1 cellular context compared by ENCODE assay signal in the genomic region with DNA sequence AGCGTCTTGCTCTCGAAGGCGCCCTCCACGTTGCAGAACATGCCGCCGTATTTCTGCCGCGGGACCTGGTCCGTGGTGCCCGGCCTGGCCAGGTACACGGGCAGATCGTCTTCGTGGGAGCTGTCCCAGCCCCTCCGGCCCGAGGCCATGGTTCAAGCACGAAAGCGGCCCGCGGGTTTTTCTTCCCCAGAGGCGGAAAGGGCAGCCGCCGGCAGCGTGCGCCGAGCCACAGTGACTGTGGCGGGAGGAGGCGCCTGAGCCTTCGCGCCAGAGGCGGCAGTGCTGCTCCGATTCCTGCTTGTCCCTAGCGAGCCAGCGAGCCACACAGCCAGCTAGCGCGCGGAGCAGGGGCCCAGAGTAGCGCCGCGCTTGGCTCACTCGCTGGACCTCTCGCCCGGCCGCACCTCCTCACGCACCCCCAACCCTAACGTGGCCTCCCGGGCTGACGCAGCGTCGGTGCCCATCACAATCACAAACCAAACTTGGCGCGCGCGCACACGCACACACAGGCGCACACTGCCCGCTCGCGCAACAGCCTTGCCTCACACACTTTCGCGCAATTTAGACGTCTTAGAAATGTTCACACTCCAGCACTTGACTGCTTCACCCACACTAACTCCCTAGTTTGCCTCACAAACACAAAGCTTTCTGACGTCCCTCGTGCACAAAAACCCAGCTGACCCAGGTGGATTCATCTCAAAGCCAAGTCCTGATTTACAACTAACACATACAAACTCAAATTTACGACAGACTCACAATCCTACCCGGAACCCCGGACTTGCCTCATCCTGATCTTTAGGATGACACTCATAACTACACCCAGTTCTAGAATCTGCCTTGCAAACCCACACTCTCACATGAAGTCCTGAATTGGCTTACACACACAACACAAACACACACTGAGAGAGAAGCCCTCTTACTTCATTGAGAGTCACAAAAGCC.
TF ChIP-seq lines count a peak whose summit lies in the region.

A gene (minus strand): TSS at position 359 of the 942 bp plus-strand sequence. CDS start 210 bp downstream, at position 149.

TF ChIP-seq in H1, 55 proteins besides CTCF, POLR2A, EP300 and RAD21:
- TF ChIP-seq CHD2 (IDR thresholded peaks at IDR 0.05; ENCODE audit: low read length) (no peak), RNF2 (IDR thresholded peaks at IDR 0.05; ENCODE audit: borderline replicate concordance, low read depth, low read length, missing control alignments, poor library complexity, severe bottlenecking) (peak; percentile 47), NANOG (IDR thresholded peaks at IDR 0.05; ENCODE audit: insufficient read depth, low read depth, low read length, poor library complexity, severe bottlenecking) (no peak), KDM1A (IDR thresholded peaks at IDR 0.05; ENCODE audit: borderline replicate concordance, low read length) (no peak), SUZ12 (IDR thresholded peaks at IDR 0.05; ENCODE audit: low read length) (peak; percentile 51; the same call in 1 of the 2 replicates), NRF1 (IDR thresholded peaks at IDR 0.05; ENCODE audit: low read depth, low read length) (no peak), KDM5A (IDR thresholded peaks at IDR 0.05; ENCODE audit: low read length) (no peak), CTBP2 (IDR thresholded peaks at IDR 0.05; ENCODE audit: borderline replicate concordance, insufficient read depth, insufficient read length, low read length) (no peak), SIRT6 (IDR thresholded peaks at IDR 0.05; ENCODE audit: low read length) (no peak), EZH2 (IDR thresholded peaks at IDR 0.05; ENCODE audit: low read depth, low read length, severe bottlenecking) (peak; percentile 46), CREB1 (IDR thresholded peaks at IDR 0.05) (peak; percentile 69; the same call in 1 of the 2 replicates), BACH1 (IDR thresholded peaks at IDR 0.05; ENCODE audit: low read length) (no peak), BCL11A (IDR thresholded peaks at IDR 0.05; ENCODE audit: low read depth in 2 of 2, low read length in 2 of 2) (no peak), YY1 (IDR thresholded peaks at IDR 0.05; ENCODE audit: low read depth, low read length) (no peak; the same call in 1 of the 2 replicates), TAF1 (IDR thresholded peaks at IDR 0.05; ENCODE audit: low read depth, low read length) (peak; percentile 68), SAP30 (IDR thresholded peaks at IDR 0.05; ENCODE audit: insufficient read depth, insufficient replicate concordance, low read length) (no peak), RBBP5 (IDR thresholded peaks at IDR 0.05; ENCODE audit: borderline replicate concordance, low read depth, low read length) (peak; percentile 91), HDAC2 (IDR thresholded peaks at IDR 0.05; ENCODE audit: borderline replicate concordance in 1 of 2, low read depth in 2 of 2, low read length in 2 of 2) (no peak; a peak in 1 of 4 replicates), SP1 (IDR thresholded peaks at IDR 0.05; ENCODE audit: low read depth, low read length) (no peak), TEAD4 (IDR thresholded peaks at IDR 0.05; ENCODE audit: low read depth, low read length) (no peak), TCF12 (IDR thresholded peaks at IDR 0.05; ENCODE audit: low read depth, low read length) (no peak), CBX8 (IDR thresholded peaks at IDR 0.05; ENCODE audit: borderline replicate concordance, low read depth, low read length) (no peak), SIX5 (IDR thresholded peaks at IDR 0.05; ENCODE audit: low read depth, low read length) (no peak), ASH2L (IDR thresholded peaks at IDR 0.05; ENCODE audit: low read length) (peak; percentile 83), BRCA1 (IDR thresholded peaks at IDR 0.05; ENCODE audit: low read depth, low read length) (no peak), TBP (IDR thresholded peaks at IDR 0.05; ENCODE audit: low read depth, low read length) (peak; percentile 84), FOSL1 (IDR thresholded peaks at IDR 0.05; ENCODE audit: insufficient read depth, low read depth, low read length) (no peak), EGR1 (IDR thresholded peaks at IDR 0.05; ENCODE audit: borderline replicate concordance, low read depth, low read length) (no peak), ZNF274 (IDR thresholded peaks at IDR 0.05; ENCODE audit: borderline replicate concordance, extremely low read depth, low read length) (no peak), PHF8 (conservative IDR thresholded peaks at IDR 0.05; ENCODE audit: low read depth, low read length) (peak; percentile 37), GTF2F1 (IDR thresholded peaks at IDR 0.05; ENCODE audit: borderline replicate concordance, low read depth, low read length) (no peak), GABPA (IDR thresholded peaks at IDR 0.05; ENCODE audit: borderline replicate concordance, insufficient read depth, low read length) (0 out of 2 replicates have a peak, but pooled peaks have one; percentile 39), SIN3A (conservative IDR thresholded peaks at IDR 0.05 in 1 of 2, IDR thresholded peaks at IDR 0.05 in 1 of 2; ENCODE audit: low read depth in 1 of 2, low read length in 2 of 2) (no peak; a peak in 1 of 4 replicates), POLR2AphosphoS5 (IDR thresholded peaks at IDR 0.05; ENCODE audit: low read depth, low read length) (peak; percentile 65), JUND (IDR thresholded peaks at IDR 0.05; ENCODE audit: low read length) (no peak), SP2 (IDR thresholded peaks at IDR 0.05; ENCODE audit: low read length) (no peak), RXRA (IDR thresholded peaks at IDR 0.05; ENCODE audit: insufficient read depth, low read depth, low read length) (no peak), RFX5 (IDR thresholded peaks at IDR 0.05; ENCODE audit: borderline replicate concordance, low read depth, low read length) (no peak), KDM4A (IDR thresholded peaks at IDR 0.05; ENCODE audit: low read depth, low read length, severe bottlenecking) (peak; percentile 89), POU5F1 (IDR thresholded peaks at IDR 0.05; ENCODE audit: low read depth, low read length) (no peak), SRF (IDR thresholded peaks at IDR 0.05; ENCODE audit: low read depth, low read length) (peak; percentile 25; the same call in 1 of the 2 replicates), CBX5 (IDR thresholded peaks at IDR 0.05; ENCODE audit: low read depth, low read length) (no peak)
- TF ChIP-seq, protein P1, sequence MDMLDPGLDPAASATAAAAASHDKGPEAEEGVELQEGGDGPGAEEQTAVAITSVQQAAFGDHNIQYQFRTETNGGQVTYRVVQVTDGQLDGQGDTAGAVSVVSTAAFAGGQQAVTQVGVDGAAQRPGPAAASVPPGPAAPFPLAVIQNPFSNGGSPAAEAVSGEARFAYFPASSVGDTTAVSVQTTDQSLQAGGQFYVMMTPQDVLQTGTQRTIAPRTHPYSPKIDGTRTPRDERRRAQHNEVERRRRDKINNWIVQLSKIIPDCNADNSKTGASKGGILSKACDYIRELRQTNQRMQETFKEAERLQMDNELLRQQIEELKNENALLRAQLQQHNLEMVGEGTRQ (IDR thresholded peaks at IDR 0.05; ENCODE audit: low read length) = no peak
- TF ChIP-seq, protein P2, sequence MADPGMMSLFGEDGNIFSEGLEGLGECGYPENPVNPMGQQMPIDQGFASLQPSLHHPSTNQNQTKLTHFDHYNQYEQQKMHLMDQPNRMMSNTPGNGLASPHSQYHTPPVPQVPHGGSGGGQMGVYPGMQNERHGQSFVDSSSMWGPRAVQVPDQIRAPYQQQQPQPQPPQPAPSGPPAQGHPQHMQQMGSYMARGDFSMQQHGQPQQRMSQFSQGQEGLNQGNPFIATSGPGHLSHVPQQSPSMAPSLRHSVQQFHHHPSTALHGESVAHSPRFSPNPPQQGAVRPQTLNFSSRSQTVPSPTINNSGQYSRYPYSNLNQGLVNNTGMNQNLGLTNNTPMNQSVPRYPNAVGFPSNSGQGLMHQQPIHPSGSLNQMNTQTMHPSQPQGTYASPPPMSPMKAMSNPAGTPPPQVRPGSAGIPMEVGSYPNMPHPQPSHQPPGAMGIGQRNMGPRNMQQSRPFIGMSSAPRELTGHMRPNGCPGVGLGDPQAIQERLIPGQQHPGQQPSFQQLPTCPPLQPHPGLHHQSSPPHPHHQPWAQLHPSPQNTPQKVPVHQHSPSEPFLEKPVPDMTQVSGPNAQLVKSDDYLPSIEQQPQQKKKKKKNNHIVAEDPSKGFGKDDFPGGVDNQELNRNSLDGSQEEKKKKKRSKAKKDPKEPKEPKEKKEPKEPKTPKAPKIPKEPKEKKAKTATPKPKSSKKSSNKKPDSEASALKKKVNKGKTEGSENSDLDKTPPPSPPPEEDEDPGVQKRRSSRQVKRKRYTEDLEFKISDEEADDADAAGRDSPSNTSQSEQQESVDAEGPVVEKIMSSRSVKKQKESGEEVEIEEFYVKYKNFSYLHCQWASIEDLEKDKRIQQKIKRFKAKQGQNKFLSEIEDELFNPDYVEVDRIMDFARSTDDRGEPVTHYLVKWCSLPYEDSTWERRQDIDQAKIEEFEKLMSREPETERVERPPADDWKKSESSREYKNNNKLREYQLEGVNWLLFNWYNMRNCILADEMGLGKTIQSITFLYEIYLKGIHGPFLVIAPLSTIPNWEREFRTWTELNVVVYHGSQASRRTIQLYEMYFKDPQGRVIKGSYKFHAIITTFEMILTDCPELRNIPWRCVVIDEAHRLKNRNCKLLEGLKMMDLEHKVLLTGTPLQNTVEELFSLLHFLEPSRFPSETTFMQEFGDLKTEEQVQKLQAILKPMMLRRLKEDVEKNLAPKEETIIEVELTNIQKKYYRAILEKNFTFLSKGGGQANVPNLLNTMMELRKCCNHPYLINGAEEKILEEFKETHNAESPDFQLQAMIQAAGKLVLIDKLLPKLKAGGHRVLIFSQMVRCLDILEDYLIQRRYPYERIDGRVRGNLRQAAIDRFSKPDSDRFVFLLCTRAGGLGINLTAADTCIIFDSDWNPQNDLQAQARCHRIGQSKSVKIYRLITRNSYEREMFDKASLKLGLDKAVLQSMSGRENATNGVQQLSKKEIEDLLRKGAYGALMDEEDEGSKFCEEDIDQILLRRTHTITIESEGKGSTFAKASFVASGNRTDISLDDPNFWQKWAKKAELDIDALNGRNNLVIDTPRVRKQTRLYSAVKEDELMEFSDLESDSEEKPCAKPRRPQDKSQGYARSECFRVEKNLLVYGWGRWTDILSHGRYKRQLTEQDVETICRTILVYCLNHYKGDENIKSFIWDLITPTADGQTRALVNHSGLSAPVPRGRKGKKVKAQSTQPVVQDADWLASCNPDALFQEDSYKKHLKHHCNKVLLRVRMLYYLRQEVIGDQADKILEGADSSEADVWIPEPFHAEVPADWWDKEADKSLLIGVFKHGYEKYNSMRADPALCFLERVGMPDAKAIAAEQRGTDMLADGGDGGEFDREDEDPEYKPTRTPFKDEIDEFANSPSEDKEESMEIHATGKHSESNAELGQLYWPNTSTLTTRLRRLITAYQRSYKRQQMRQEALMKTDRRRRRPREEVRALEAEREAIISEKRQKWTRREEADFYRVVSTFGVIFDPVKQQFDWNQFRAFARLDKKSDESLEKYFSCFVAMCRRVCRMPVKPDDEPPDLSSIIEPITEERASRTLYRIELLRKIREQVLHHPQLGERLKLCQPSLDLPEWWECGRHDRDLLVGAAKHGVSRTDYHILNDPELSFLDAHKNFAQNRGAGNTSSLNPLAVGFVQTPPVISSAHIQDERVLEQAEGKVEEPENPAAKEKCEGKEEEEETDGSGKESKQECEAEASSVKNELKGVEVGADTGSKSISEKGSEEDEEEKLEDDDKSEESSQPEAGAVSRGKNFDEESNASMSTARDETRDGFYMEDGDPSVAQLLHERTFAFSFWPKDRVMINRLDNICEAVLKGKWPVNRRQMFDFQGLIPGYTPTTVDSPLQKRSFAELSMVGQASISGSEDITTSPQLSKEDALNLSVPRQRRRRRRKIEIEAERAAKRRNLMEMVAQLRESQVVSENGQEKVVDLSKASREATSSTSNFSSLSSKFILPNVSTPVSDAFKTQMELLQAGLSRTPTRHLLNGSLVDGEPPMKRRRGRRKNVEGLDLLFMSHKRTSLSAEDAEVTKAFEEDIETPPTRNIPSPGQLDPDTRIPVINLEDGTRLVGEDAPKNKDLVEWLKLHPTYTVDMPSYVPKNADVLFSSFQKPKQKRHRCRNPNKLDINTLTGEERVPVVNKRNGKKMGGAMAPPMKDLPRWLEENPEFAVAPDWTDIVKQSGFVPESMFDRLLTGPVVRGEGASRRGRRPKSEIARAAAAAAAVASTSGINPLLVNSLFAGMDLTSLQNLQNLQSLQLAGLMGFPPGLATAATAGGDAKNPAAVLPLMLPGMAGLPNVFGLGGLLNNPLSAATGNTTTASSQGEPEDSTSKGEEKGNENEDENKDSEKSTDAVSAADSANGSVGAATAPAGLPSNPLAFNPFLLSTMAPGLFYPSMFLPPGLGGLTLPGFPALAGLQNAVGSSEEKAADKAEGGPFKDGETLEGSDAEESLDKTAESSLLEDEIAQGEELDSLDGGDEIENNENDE (IDR thresholded peaks at IDR 0.05; ENCODE audit: insufficient replicate concordance, low read length) = no peak
- TF ChIP-seq, protein P3, sequence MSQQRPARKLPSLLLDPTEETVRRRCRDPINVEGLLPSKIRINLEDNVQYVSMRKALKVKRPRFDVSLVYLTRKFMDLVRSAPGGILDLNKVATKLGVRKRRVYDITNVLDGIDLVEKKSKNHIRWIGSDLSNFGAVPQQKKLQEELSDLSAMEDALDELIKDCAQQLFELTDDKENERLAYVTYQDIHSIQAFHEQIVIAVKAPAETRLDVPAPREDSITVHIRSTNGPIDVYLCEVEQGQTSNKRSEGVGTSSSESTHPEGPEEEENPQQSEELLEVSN (IDR thresholded peaks at IDR 0.05) = peak; percentile 85
- TF ChIP-seq, protein P4, sequence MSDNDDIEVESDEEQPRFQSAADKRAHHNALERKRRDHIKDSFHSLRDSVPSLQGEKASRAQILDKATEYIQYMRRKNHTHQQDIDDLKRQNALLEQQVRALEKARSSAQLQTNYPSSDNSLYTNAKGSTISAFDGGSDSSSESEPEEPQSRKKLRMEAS (IDR thresholded peaks at IDR 0.05) = peak; percentile 88
- TF ChIP-seq, protein P5, sequence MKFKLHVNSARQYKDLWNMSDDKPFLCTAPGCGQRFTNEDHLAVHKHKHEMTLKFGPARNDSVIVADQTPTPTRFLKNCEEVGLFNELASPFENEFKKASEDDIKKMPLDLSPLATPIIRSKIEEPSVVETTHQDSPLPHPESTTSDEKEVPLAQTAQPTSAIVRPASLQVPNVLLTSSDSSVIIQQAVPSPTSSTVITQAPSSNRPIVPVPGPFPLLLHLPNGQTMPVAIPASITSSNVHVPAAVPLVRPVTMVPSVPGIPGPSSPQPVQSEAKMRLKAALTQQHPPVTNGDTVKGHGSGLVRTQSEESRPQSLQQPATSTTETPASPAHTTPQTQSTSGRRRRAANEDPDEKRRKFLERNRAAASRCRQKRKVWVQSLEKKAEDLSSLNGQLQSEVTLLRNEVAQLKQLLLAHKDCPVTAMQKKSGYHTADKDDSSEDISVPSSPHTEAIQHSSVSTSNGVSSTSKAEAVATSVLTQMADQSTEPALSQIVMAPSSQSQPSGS (IDR thresholded peaks at IDR 0.05; ENCODE audit: low read length) = no peak
